Comparison of ENCODE assay signal across 18 cellular contexts in the genomic region with DNA sequence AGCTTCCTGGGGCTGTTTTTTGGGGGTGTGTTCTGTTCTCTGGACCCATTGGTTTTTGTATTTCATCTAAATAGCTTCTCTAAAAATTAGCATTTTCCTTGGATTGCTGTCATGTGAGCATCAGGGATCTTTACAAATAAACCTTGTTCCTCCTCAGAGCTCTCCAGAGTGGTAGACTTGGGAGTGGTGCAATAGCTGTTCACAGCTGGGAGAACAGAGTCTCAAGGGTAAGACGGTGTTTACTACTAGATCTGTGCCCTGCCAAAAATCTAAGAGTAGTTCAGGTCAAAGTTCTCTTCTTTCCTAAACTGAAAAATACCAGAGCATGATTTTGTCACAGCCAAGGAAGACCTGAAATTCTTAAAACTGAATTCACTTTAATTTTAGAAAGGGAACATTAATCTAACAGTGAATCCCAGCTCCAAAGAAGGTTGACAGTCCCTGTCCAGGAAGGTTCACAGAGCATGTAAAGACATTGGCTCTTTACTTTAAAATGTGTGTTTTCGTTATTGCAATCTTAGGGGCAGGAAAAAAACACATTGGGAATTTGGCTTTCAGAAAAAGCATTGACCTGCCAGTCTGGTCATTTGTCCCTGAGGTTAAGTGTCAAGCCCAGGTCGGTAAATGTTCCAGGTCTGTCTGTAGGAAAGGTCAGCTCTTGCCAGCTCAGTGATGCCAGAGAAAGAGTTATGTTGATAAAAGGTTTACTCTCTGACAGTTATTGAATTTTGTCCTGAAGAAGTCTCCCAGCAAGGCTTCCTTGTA. TPM values are rescaled to one million over a fixed set of nuclear protein-coding genes. Genes with fewer than 3 reads are reported as not detected.
DNase-seq lines count a peak whose midpoint lies in the region; ATAC-seq and TF ChIP-seq lines count a peak whose summit lies in the region.
"Had no signal": no experiment of that assay in that cellular context is flagged by ENCODE, and none has a peak within 500 bp of the region (broad histone marks: within the 10 kb centered on the region; RNA-seq: fewer than 3 reads in every experiment).

No MANE protein-coding gene starts in this region.

- in situ Hi-C loops in KBM-7 (cut with MboI; ENCODE audit: low pct_unique_long_range_greater_than_20kb, low sequenced_read_pairs): no loop called here

- peaks cover 0 to 3% (median 0%) of the 10 kb centered on the region in 11 donors for H3K9me3 Mint-ChIP-seq in naive thymus-derived CD4-positive, alpha-beta T cell
- H3K9me3 Mint-ChIP-seq: immature natural killer cell had no signal

- intact Hi-C loops in naive thymus-derived CD4-positive, alpha-beta T cell (cut with micrococcal nuclease): loop anchor here in 1 of 2 donors (2.0 kb wide), 1 partner anchor 24 kb away; no protein-coding TSS in a partner anchor

- peaks cover 18 to 53% (median 44%) of the 10 kb centered on the region in 7 donors for H3K4me1 Mint-ChIP-seq in naive thymus-derived CD4-positive, alpha-beta T cell

- H3K27ac ChIP-seq in BLaER1 (peak overlapping the region; percentile 45), Peyer's patch (peak overlapping the region in 1 of 4 donors; percentile 6)
- no peak overlapping the region for H3K27ac ChIP-seq in naive thymus-derived CD4-positive, alpha-beta T cell (ENCODE audit: low read depth, low read length)
- H3K27ac ChIP-seq: ascending aorta had no signal

- peak overlapping the region; percentile 69 for H3K4me2 ChIP-seq in BLaER1

- peaks cover 6 to 21% (median 10%) of the 10 kb centered on the region in 5 donors for H3K36me3 Mint-ChIP-seq in naive thymus-derived CD4-positive, alpha-beta T cell

- TF ChIP-seq POLR2A in Peyer's patch (IDR thresholded peaks at IDR 0.05): no peak

- H4K20me1 ChIP-seq in BLaER1: peaks cover 92% of the 10 kb centered on the region

- H3K4me3 ChIP-seq in BLaER1: no peak overlapping the region
- no peak overlapping the region for H3K4me3 ChIP-seq in naive thymus-derived CD4-positive, alpha-beta T cell (ENCODE audit: low read length)
- H3K4me3 ChIP-seq in Peyer's patch: no peak overlapping the region
- H3K4me3 ChIP-seq: ascending aorta had no signal

- TF ChIP-seq CTCF in Peyer's patch (IDR thresholded peaks at IDR 0.05): no peak

- H3K4me3 Mint-ChIP-seq in naive thymus-derived CD4-positive, alpha-beta T cell: peak overlapping the region in 1 of 10 donors; percentile 34
- H3K4me3 Mint-ChIP-seq: immature natural killer cell had no signal

- H3K9ac ChIP-seq in BLaER1: peak overlapping the region; percentile 9; the same call in 1 of the 2 replicates

- H3K4me1 ChIP-seq in BLaER1 (peaks cover 29% of the 10 kb centered on the region), Peyer's patch (peaks cover 0 to 31% (median 2%) of the 10 kb centered on the region in 4 donors)
- H3K4me1 ChIP-seq in naive thymus-derived CD4-positive, alpha-beta T cell (ENCODE audit: control insufficient read depth in 2 of 2, insufficient read depth in 2 of 2, low read length in 2 of 2): peaks cover 0 to 5% of the 10 kb centered on the region in 2 donors

- DNase-seq in GF-D8 (lab: John Stamatoyannopoulos, UW): peak; percentile 30
- peak; percentile 87 for DNase-seq in fibroblast of gingiva (ENCODE audit: low read depth)
- no peak for DNase-seq in naive thymus-derived CD4-positive, alpha-beta T cell
- no peak for DNase-seq in KBM-7
- DNase-seq in SKM-1 (lab: John Stamatoyannopoulos, UW; ENCODE audit: unreplicated experiment): no peak
- no peak for DNase-seq in Peyer's patch
- no peak for DNase-seq in medulla oblongata (ENCODE audit: extremely low spot score)
- DNase-seq: activated CD4-positive, CD25-positive, alpha-beta regulatory T cell treated with anti-CD3 and anti-CD28 coated beads, Interleukin-2, amount 50 U/mL, for 72 hours; C1 segment of cervical spinal cord; GOT3; immature natural killer cell; NCI-H1417 treated with DMSO at 0.1 percent for 48 hours; stimulated activated CD4-positive, alpha-beta T cell treated with anti-CD3 and anti-CD28 coated beads, Interleukin-1b, Interleukin-23, amount 100 ng/mL, for 48 hours; stimulated activated CD8-positive, alpha-beta memory T cell treated with anti-CD3 and anti-CD28 coated beads, Interleukin-4, amount 100 ng/mL, for 48 hours; trophoblast cell had no signal

- POLR2A ChIA-PET in naive thymus-derived CD4-positive, alpha-beta T cell (lab: Charles Lee): interaction anchor here (1.0 kb wide), 1 partner anchor 12 kb away, joined by 3 read pairs; no protein-coding TSS in a partner anchor

- H3K27ac Mint-ChIP-seq in naive thymus-derived CD4-positive, alpha-beta T cell: peak overlapping the region in 7 of 9 donors; percentile 38 to 81 (median 68)
- H3K27ac Mint-ChIP-seq: progenitor cell of endocrine pancreas had no signal

- no peak for ATAC-seq in naive thymus-derived CD4-positive, alpha-beta T cell

- H3K36me3 ChIP-seq in BLaER1 (peaks cover 79% of the 10 kb centered on the region), Peyer's patch (peaks cover 0 to 3% (median 0%) of the 10 kb centered on the region in 3 donors)
- peaks cover 3 to 10% (median 4%) of the 10 kb centered on the region in 3 experiments for H3K36me3 ChIP-seq in naive thymus-derived CD4-positive, alpha-beta T cell (ENCODE audit: control insufficient read depth in 2 of 3, insufficient read depth in 3 of 3, low read length in 3 of 3)

- H3K9me3 ChIP-seq in BLaER1 (peaks cover 2% of the 10 kb centered on the region; the same call in 1 of the 2 replicates), Peyer's patch (no peaks in the 10 kb centered on the region)
- no peaks in the 10 kb centered on the region for H3K9me3 ChIP-seq in naive thymus-derived CD4-positive, alpha-beta T cell (ENCODE audit: control insufficient read depth in 2 of 3, low read length in 3 of 3)
- H3K9me3 ChIP-seq: ascending aorta had no signal

- CTCF ChIA-PET in naive thymus-derived CD4-positive, alpha-beta T cell (lab: Charles Lee): no interaction called here

- no peaks in the 10 kb centered on the region for H3K27me3 Mint-ChIP-seq in naive thymus-derived CD4-positive, alpha-beta T cell
- H3K27me3 Mint-ChIP-seq: progenitor cell of endocrine pancreas had no signal

- no peaks in the 10 kb centered on the region for H3K27me3 ChIP-seq in BLaER1
- H3K27me3 ChIP-seq in naive thymus-derived CD4-positive, alpha-beta T cell (ENCODE audit: control insufficient read depth in 2 of 2, insufficient read depth in 2 of 2, low read length in 2 of 2): no peaks in the 10 kb centered on the region
- no peaks in the 10 kb centered on the region for H3K27me3 ChIP-seq in Peyer's patch
- H3K27me3 ChIP-seq: ascending aorta had no signal

RNA-seq across cellular contexts. Expression of gene VAPB, which starts 43.3 kb away (rescaled TPM):
- 10 to 100 TPM; 23.0 to 37.0 (median 27.6) TPM for total RNA-seq in naive thymus-derived CD4-positive, alpha-beta T cell
- polyA plus RNA-seq in naive thymus-derived CD4-positive, alpha-beta T cell: 10 to 100 TPM; 21.9 to 24.3 TPM
- 10 to 100 TPM; 24.6 to 30.8 (median 29.4) TPM for total RNA-seq in Peyer's patch

Comparison
In these comparisons a context has a peak if more than half of its experiments do, and no peak if none do; other contexts are left out.
1. DNase-seq: peak in GF-D8 (single experiment) and fibroblast of gingiva (single experiment); none in naive thymus-derived CD4-positive, alpha-beta T cell (0 of 9), KBM-7 (single experiment), SKM-1 (single experiment), Peyer's patch (0 of 3) and medulla oblongata (single experiment).